In genomic region chr2:121705958-121706357, GRCh38 we compare ENCODE assay signal across 14 cellular contexts. TPM values are rescaled to one million over a fixed set of nuclear protein-coding genes. Genes with fewer than 3 reads are reported as not detected.
DNase-seq lines count a peak whose midpoint lies in the region; ATAC-seq and TF ChIP-seq lines count a peak whose summit lies in the region.
"Had no signal": no experiment of that assay in that cellular context is flagged by ENCODE, and none has a peak within 500 bp of the region (broad histone marks: within the 10 kb centered on the region; RNA-seq: fewer than 3 reads in every experiment).

No MANE protein-coding gene starts in this region.

- H3K4me1 ChIP-seq in hepatocyte (ENCODE audit: insufficient read depth) (peaks cover 6% of the 10 kb centered on the region), osteoblast (ENCODE audit: insufficient read depth, low read length) (peaks cover 11% of the 10 kb centered on the region)

- DNase-seq in SW480 (ENCODE audit: low spot score) = peak; percentile 45
- DNase-seq in hepatocyte (ENCODE audit: low spot score) = no peak
- DNase-seq in osteoblast (ENCODE audit: insufficient read length, low spot score, missing footprints) = peak; percentile 63
- DNase-seq in effector CD8-positive, alpha-beta T cell (lab: John Stamatoyannopoulos, UW) = no peak
- DNase-seq in NCI-H128 (lab: John Stamatoyannopoulos, UW; ENCODE audit: unreplicated experiment) = no peak
- DNase-seq: C1 segment of cervical spinal cord; Caco-2; CD8-positive, alpha-beta T cell; DMS53; DMS79 treated with DMSO at 0.1 percent for 48 hours; GM23248; H7; HCEC 1CT had no signal

- H3K4me3 ChIP-seq in hepatocyte (no peak overlapping the region), osteoblast (ENCODE audit: insufficient read depth, low read length) (no peak overlapping the region)
- H3K4me3 ChIP-seq: GM23248 had no signal

- H4K20me1 ChIP-seq in hepatocyte (ENCODE audit: insufficient read depth, poor library complexity, severe bottlenecking) = no peaks in the 10 kb centered on the region
- no peaks in the 10 kb centered on the region for H4K20me1 ChIP-seq in osteoblast (ENCODE audit: insufficient read depth, low read length)

- H3K36me3 ChIP-seq in hepatocyte (replicated peaks; ENCODE audit: insufficient read depth, low read depth) = no peaks in the 10 kb centered on the region
- no peaks in the 10 kb centered on the region for H3K36me3 ChIP-seq in osteoblast (ENCODE audit: insufficient read depth, low read length)

- H3K27ac ChIP-seq in hepatocyte = peak overlapping the region; percentile 96
- no peak overlapping the region for H3K27ac ChIP-seq in osteoblast (ENCODE audit: low read depth, low read length)
- H3K27ac ChIP-seq: GM23248 had no signal

- no peaks in the 10 kb centered on the region for H3K9me2 ChIP-seq in hepatocyte (replicated peaks; ENCODE audit: insufficient read depth)

- 93% methylated on average over 4 of the region's 4 CpGs for WGBS in hepatocyte (ENCODE audit: low lambda C conversion rate, missing lambda C conversion rate)

- H3K27me3 ChIP-seq in hepatocyte (no peaks in the 10 kb centered on the region), osteoblast (ENCODE audit: insufficient read depth, low read length) (no peaks in the 10 kb centered on the region)

- H3K79me2 ChIP-seq in hepatocyte = no peaks in the 10 kb centered on the region
- no peaks in the 10 kb centered on the region for H3K79me2 ChIP-seq in osteoblast (ENCODE audit: insufficient read depth, low read length)

- H3K4me2 ChIP-seq in hepatocyte (no peak overlapping the region), osteoblast (ENCODE audit: insufficient read depth, low read length) (no peak overlapping the region)

- ATAC-seq in GM18517 (IDR thresholded peaks at IDR 0.05; ENCODE audit: unreplicated experiment) = no peak
- ATAC-seq: CD8-positive, alpha-beta T cell had no signal

- H3K9me3 ChIP-seq in hepatocyte (ENCODE audit: low read depth) (no peaks in the 10 kb centered on the region), osteoblast (ENCODE audit: low read depth, low read length) (no peaks in the 10 kb centered on the region)
- H3K9me3 ChIP-seq: Caco-2 had no signal

- H2AFZ ChIP-seq in hepatocyte (no peak overlapping the region), osteoblast (ENCODE audit: low read length) (no peak overlapping the region)
- H2AFZ ChIP-seq: GM23248 had no signal

- no peak for TF ChIP-seq CTCF in hepatocyte (IDR thresholded peaks at IDR 0.05; ENCODE audit: poor library complexity)
- TF ChIP-seq CTCF in osteoblast (IDR thresholded peaks at IDR 0.05; ENCODE audit: extremely low read depth, low read depth, low read length) = no peak

RNA-seq across cellular contexts. Expression of gene NIFK, which starts 30.7 kb away (rescaled TPM):
- total RNA-seq in hepatocyte = 53.6 and 85.7 TPM in 2 replicates
- polyA plus RNA-seq in hepatocyte = 54.6 and 64.5 TPM in 2 replicates
- 38.6 and 42.7 TPM in 2 replicates for total RNA-seq in osteoblast

RNA-seq across cellular contexts. Expression of gene TSN, which starts 49.5 kb away (rescaled TPM):
- 55.2 and 63.2 TPM in 2 replicates for total RNA-seq in hepatocyte
- polyA plus RNA-seq in hepatocyte = 43.5 and 45.4 TPM in 2 replicates
- 48.0 and 50.7 TPM in 2 replicates for total RNA-seq in osteoblast

RNA-seq across cellular contexts. Expression of gene CLASP1, which starts 56.7 kb away (rescaled TPM):
- total RNA-seq in hepatocyte = 45.9 and 68.0 TPM in 2 replicates
- 18.9 and 20.1 TPM in 2 replicates for polyA plus RNA-seq in hepatocyte
- total RNA-seq in osteoblast = 46.0 and 51.0 TPM in 2 replicates

Comparison
In these comparisons a context has a peak if more than half of its experiments do, and no peak if none do; other contexts are left out.
1. DNase-seq: peak in SW480 (single experiment) and osteoblast (single experiment); none in hepatocyte (single experiment), effector CD8-positive, alpha-beta T cell (single experiment) and NCI-H128 (single experiment).